ENCODE assay signal across 8 cellular contexts in the genomic region with DNA sequence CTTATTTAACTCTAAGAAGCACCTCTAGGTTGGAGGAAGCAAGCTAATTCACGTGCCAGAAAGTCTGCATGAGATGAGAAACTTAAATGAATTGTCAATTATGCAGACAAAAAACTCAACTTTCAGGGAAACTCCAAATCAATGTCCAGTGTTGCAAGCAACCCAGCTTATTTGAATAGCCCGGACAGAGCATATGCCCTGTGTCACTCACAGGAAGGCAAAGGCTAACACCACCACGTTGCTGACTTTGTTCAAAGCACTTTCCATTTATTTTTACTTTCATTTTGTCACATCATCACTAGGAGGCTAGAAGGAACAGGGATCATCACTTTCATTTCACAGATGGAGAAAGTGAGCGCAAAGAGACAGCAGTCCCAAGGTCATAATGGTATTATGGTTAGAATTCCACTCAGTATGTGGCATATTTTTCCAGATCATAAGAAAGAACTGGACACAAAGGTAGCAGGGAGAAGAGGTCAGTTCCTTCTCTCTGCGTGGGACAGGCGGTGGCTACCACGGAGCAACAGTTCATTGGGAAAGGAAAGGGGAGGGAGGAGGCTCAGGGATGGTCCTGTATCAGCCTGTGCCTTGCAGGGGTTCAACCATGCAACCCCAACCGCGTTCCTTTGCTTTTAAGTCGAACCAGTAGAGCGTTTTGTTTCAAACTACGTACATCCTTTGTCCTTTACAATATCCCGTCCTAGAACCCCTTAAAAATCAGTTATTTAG. TPM values are rescaled to one million over a fixed set of nuclear protein-coding genes. Genes with fewer than 3 reads are reported as not detected.
DNase-seq lines count a peak whose midpoint lies in the region; ATAC-seq and TF ChIP-seq lines count a peak whose summit lies in the region.

No MANE protein-coding gene starts in this region.

- peak overlapping the region; percentile 77 for H3K4me3 ChIP-seq in GM06990 (replicated peaks; ENCODE audit: low read depth, low read length)
- peak overlapping the region; percentile 93 for H3K4me3 ChIP-seq in WERI-Rb-1 (ENCODE audit: low read depth, low read length)
- peak overlapping the region; percentile 96 for H3K4me3 ChIP-seq in fibroblast of the aortic adventitia (ENCODE audit: low read depth, low read length)
- H3K4me3 ChIP-seq in neural progenitor cell: peak overlapping the region; percentile 80

- H3K36me3 ChIP-seq in GM06990 (ENCODE audit: control insufficient read depth, insufficient read depth, low read length) (peaks cover 2% of the 10 kb centered on the region; the same call in 1 of the 2 replicates), WERI-Rb-1 (peaks cover 48% of the 10 kb centered on the region), neural progenitor cell (no peaks in the 10 kb centered on the region)

- peak; percentile 71 for DNase-seq in 8988T
- DNase-seq in GM06990 (ENCODE audit: extremely low read depth, insufficient read length): no peak
- no peak for DNase-seq in WERI-Rb-1
- DNase-seq in fibroblast of the aortic adventitia (ENCODE audit: low read depth): peak; percentile 72
- DNase-seq in neural progenitor cell (ENCODE audit: low spot score): peak; percentile 53
- no peak for DNase-seq in HPDE6-E6E7 (ENCODE audit: extremely low spot score)

- H3K9ac ChIP-seq in neural progenitor cell: no peak overlapping the region

- H2AFZ ChIP-seq in neural progenitor cell (replicated peaks): no peak overlapping the region

- peaks cover 53% of the 10 kb centered on the region for H4K20me1 ChIP-seq in neural progenitor cell (ENCODE audit: low read depth)

- H3K4me3 Mint-ChIP-seq in neural progenitor cell: peak overlapping the region; percentile 95

- peak overlapping the region; percentile 89 for H3K27ac ChIP-seq in WERI-Rb-1
- no peak overlapping the region for H3K27ac ChIP-seq in neural progenitor cell

- peak overlapping the region; percentile 96 for H3K4me2 ChIP-seq in neural progenitor cell

- H3K27ac Mint-ChIP-seq in neural progenitor cell: peak overlapping the region; percentile 58

- H3K27me3 ChIP-seq in GM06990 (replicated peaks; ENCODE audit: control insufficient read depth, insufficient read depth, low read length) (no peaks in the 10 kb centered on the region), WERI-Rb-1 (ENCODE audit: insufficient read depth, low read depth, severe bottlenecking) (no peaks in the 10 kb centered on the region), neural progenitor cell (peaks cover 53% of the 10 kb centered on the region)

- peaks cover 58% of the 10 kb centered on the region for H3K4me1 ChIP-seq in neural progenitor cell

- peaks cover 50% of the 10 kb centered on the region for H3F3A ChIP-seq in neural progenitor cell (ENCODE audit: low read depth)

- TF ChIP-seq CTCF in GM06990 (IDR thresholded peaks at IDR 0.05; ENCODE audit: insufficient read depth, low read length, poor library complexity, severe bottlenecking): no peak
- TF ChIP-seq CTCF in WERI-Rb-1 (IDR thresholded peaks at IDR 0.05; ENCODE audit: low read depth, low read length): no peak
- peak; percentile 12 for TF ChIP-seq CTCF in fibroblast of the aortic adventitia (IDR thresholded peaks at IDR 0.05; ENCODE audit: insufficient read depth, low read length)
- no peak for TF ChIP-seq CTCF in neural progenitor cell (IDR thresholded peaks at IDR 0.05)

- H3K36me3 Mint-ChIP-seq in neural progenitor cell: peaks cover 5% of the 10 kb centered on the region

- H3K27me3 Mint-ChIP-seq in neural progenitor cell (ENCODE audit: insufficient read depth, low read depth): peaks cover 7% of the 10 kb centered on the region

- no peaks in the 10 kb centered on the region for H3K9me3 ChIP-seq in WERI-Rb-1 (ENCODE audit: severe bottlenecking)
- no peaks in the 10 kb centered on the region for H3K9me3 ChIP-seq in neural progenitor cell (ENCODE audit: low read depth)

- H3K4me1 Mint-ChIP-seq in neural progenitor cell: peaks cover 52% of the 10 kb centered on the region

- ATAC-seq in HG03378 (IDR thresholded peaks at IDR 0.05; ENCODE audit: unreplicated experiment) (peak; percentile 46), esophagus mucosa (no peak)

- H3K79me2 ChIP-seq in neural progenitor cell (ENCODE audit: low read depth): peaks cover 31% of the 10 kb centered on the region

- H3K9me3 Mint-ChIP-seq in neural progenitor cell: no peaks in the 10 kb centered on the region

RNA-seq across cellular contexts. Expression of gene HEG1, which starts 1.2 kb away (rescaled TPM):
- total RNA-seq in fibroblast of the aortic adventitia (ENCODE audit: low replicate concordance) (198 and 256 TPM in 2 replicates), neural progenitor cell (ENCODE audit: low replicate concordance) (11.4 and 16.4 TPM in 2 replicates), esophagus mucosa (13.0 TPM)

Comparison
In these comparisons a context has a peak if more than half of its experiments do, and no peak if none do; other contexts are left out.
1. DNase-seq: peak in 8988T (single experiment), fibroblast of the aortic adventitia (single experiment) and neural progenitor cell (single experiment); none in GM06990 (single experiment), WERI-Rb-1 (single experiment) and HPDE6-E6E7 (single experiment).
2. RNA of gene HEG1, which starts 1.2 kb away (total RNA-seq): 198 to 256 TPM in fibroblast of the aortic adventitia; 13.0 TPM in esophagus mucosa (single experiment) and 11.4 to 16.4 TPM in neural progenitor cell; every median in the first group is over 10 times any median in the second.
3. Peak in every context shown above with its lines, with median percentiles within 50 percentile points of each other: H3K4me3 ChIP-seq.